20 cellular contexts compared by ENCODE assay signal in genomic region chr13:97414392-97414791, GRCh38. TPM values are rescaled to one million over a fixed set of nuclear protein-coding genes. Genes with fewer than 3 reads are reported as not detected.
DNase-seq lines count a peak whose midpoint lies in the region; ATAC-seq and TF ChIP-seq lines count a peak whose summit lies in the region.
"Had no signal": no experiment of that assay in that cellular context is flagged by ENCODE, and none has a peak within 500 bp of the region (broad histone marks: within the 10 kb centered on the region; RNA-seq: fewer than 3 reads in every experiment).

No MANE protein-coding gene starts in this region.

- H3K27ac Mint-ChIP-seq in brain (peak overlapping the region in 4 of 5 experiments; percentile 24 to 76 (median 45)), neural crest cell (ENCODE audit: unreplicated experiment) (peak overlapping the region; percentile 58)
- H3K27ac Mint-ChIP-seq: H9 had no signal

- intact Hi-C loops in left colon (cut with DNase I, micrococcal nuclease): no loop called here

- H3K9me3 Mint-ChIP-seq in brain: no peaks in the 10 kb centered on the region
- no peaks in the 10 kb centered on the region for H3K9me3 Mint-ChIP-seq in neural crest cell
- H3K9me3 Mint-ChIP-seq: H9 had no signal

- peak; percentile 85 for DNase-seq in COLO829 (ENCODE audit: low spot score)
- DNase-seq in left colon: no peak
- no peak for DNase-seq in neural crest cell (ENCODE audit: low read depth, low spot score)
- no peak for DNase-seq in omental fat pad (ENCODE audit: low spot score)
- no peak for DNase-seq in stimulated activated CD4-positive, alpha-beta T cell treated with anti-CD3 and anti-CD28 coated beads, Interleukin-12 subunit alpha, Interleukin-12 subunit beta, amount 100 ng/mL, for 4 hours
- DNase-seq: H9, KG1, MM.1S, NCI-H1048, NCI-H1417 treated with DMSO at 0.1 percent for 48 hours, NCI-H1694 treated with DMSO at 0.1 percent for 48 hours, NCI-H2081, NCI-H446, NCI-H524 treated with DMSO at 0.1 percent for 48 hours, NCI-H774, PC-3 had no signal

- H3K27me3 Mint-ChIP-seq in brain (peaks cover 3% of the 10 kb centered on the region), neural crest cell (ENCODE audit: low read depth) (no peaks in the 10 kb centered on the region)

- H3K4me3 Mint-ChIP-seq in brain (peak overlapping the region in 1 of 5 experiments; percentile 0), neural crest cell (no peak overlapping the region)
- H3K4me3 Mint-ChIP-seq: H9 had no signal

- H3K36me3 Mint-ChIP-seq in brain: no peaks in the 10 kb centered on the region
- no peaks in the 10 kb centered on the region for H3K36me3 Mint-ChIP-seq in neural crest cell (ENCODE audit: low read depth)

- TF ChIP-seq CTCF in brain (conservative IDR thresholded peaks at IDR 0.05): no peak
- no peak for TF ChIP-seq CTCF in neural crest cell (conservative IDR thresholded peaks at IDR 0.05)
- TF ChIP-seq CTCF in omental fat pad (IDR thresholded peaks at IDR 0.05): no peak

- ATAC-seq in left colon (peak; percentile 59), omental fat pad (ENCODE audit: low FRiP score) (no peak), GM18519 (IDR thresholded peaks at IDR 0.05; ENCODE audit: low FRiP score, unreplicated experiment) (no peak), HG03135 (IDR thresholded peaks at IDR 0.05; ENCODE audit: unreplicated experiment) (no peak)
- ATAC-seq: PC-3, Right ventricle myocardium inferior had no signal

- H3K4me1 Mint-ChIP-seq in brain (peaks cover 19% of the 10 kb centered on the region), neural crest cell (peaks cover 9% of the 10 kb centered on the region)

RNA-seq across cellular contexts. Expression of gene RAP2A, which starts 19.6 kb away (rescaled TPM):
- polyA plus RNA-seq in brain (ENCODE audit: insufficient read depth, low read depth, low replicate concordance): 15.3 TPM
- 10 to 100 TPM; 30.7 to 33.2 TPM for total RNA-seq in left colon
- 46.0 and 47.2 TPM in 2 replicates for total RNA-seq in neural crest cell
- total RNA-seq in omental fat pad: 10 to 100 TPM; 18.2 to 42.9 (median 29.6) TPM
